ENCODE assay signal across 27 cellular contexts in the genomic region with DNA sequence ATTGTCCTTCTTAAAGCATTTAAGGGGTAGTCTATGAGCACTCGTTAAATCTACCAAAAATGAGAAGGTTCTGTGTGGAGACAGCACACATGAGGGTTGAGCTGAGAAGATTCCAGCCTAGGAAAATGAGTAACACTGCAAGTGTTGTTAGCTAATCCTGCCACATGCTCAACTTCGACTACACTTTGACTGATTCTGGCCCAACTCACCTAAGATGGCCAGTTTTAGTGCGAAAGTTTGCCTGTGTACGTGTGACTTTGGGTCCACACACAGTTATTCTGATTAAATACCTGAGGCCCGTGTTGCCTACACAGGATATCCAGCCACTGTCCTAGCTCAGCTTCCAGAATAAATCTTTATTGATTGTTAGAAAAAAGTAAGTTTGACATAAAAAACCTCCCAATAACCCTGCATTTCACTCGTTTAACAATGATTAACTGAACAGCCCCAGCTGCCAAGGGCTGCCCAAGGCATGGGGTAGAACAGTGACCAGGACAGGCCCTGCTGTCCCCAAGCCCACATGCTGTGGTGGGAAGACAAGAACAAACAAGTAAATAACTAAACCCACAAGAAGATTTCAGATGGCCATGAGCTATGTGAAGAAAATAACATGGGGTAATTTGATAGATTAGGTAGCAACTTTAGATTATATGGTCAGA.
"Had no signal": no experiment of that assay in that cellular context is flagged by ENCODE, and none has a peak within 500 bp of the region (broad histone marks: within the 10 kb centered on the region; RNA-seq: fewer than 3 reads in every experiment).

No MANE protein-coding gene starts in this region.

- H3K9me3 ChIP-seq: neutrophil, pancreas, prostate gland, thoracic aorta, thyroid gland, upper lobe of right lung, uterus had no signal

- H3K4me2 ChIP-seq: smooth muscle cell had no signal

- FAIRE-seq: pancreas had no signal

- H3K4me3 ChIP-seq: pancreas, prostate gland, skin epidermis, smooth muscle cell, spleen, stomach, thoracic aorta, thyroid gland, tibial nerve, upper lobe of right lung, uterus had no signal

- DNase-seq: naive B cell; naive thymus-derived CD8-positive, alpha-beta T cell; nephron progenitor cell; nucleus accumbens; pancreas; retina; right cardiac atrium; spleen; stimulated activated CD4-positive, alpha-beta T cell treated with anti-CD3 and anti-CD28 coated beads, Interleukin-12 subunit alpha, Interleukin-12 subunit beta, amount 100 ng/mL, for 4 hours; stimulated activated CD4-positive, alpha-beta T cell treated with anti-CD3 and anti-CD28 coated beads, Interleukin-2, amount 100 ng/mL, for 24 hours; stimulated activated CD4-positive, alpha-beta T cell treated with anti-CD3 and anti-CD28 coated beads, Interleukin-2, amount 100 ng/mL, for 48 hours; stimulated activated CD4-positive, alpha-beta T cell treated with anti-CD3 and anti-CD28 coated beads, Interleukin-4, amount 100 ng/mL, for 24 hours; stimulated activated naive B cell treated with anti-CD40 and anti-IgM and Interleukin-4, amounts not matched to agents 10 μg/mL and 1 μg/mL and 100 μg/mL, for 72 hours; stimulated activated naive CD4-positive, alpha-beta T cell treated with Interleukin-2 at 50 U/mL for 16 hours; stomach; thyroid gland; upper lobe of right lung; uterus had no signal

- H3K27ac ChIP-seq: neutrophil, pancreas, prostate gland, skin epidermis, spleen, stomach, thoracic aorta, thyroid gland, tibial nerve, upper lobe of right lung, uterus had no signal

- H3K4me1 ChIP-seq: pancreas, prostate gland, upper lobe of right lung, uterus had no signal

- ATAC-seq: naive thymus-derived CD8-positive, alpha-beta T cell; natural killer cell treated with Interleukin-12 subunit alpha and Interleukin-12 subunit beta and Interleukin-15 and Interleukin-18, amount 100 ng/mL, for 72 hours; pancreas; right cardiac atrium; sciatic nerve; stimulated activated effector memory CD8-positive, alpha-beta T cell treated with anti-CD3 and anti-CD28 coated beads, Interleukin-12 subunit alpha, Interleukin-12 subunit beta, amount 100 ng/mL, for 72 hours; stimulated activated naive B cell treated with anti-CD40 and anti-IgM and Interleukin-4, amounts not matched to agents 10 μg/mL and 1 μg/mL and 100 μg/mL, for 72 hours; upper lobe of right lung had no signal

- H3K36me3 ChIP-seq: neutrophil, pancreas, prostate gland, spleen, stomach, thoracic aorta, thyroid gland, tibial nerve, upper lobe of right lung, uterus had no signal

- H3K27me3 ChIP-seq: neutrophil, pancreas, spleen, stomach, thyroid gland, tibial nerve, upper lobe of right lung, uterus had no signal
